ENCODE assay signal across 11 cellular contexts in the genomic region with DNA sequence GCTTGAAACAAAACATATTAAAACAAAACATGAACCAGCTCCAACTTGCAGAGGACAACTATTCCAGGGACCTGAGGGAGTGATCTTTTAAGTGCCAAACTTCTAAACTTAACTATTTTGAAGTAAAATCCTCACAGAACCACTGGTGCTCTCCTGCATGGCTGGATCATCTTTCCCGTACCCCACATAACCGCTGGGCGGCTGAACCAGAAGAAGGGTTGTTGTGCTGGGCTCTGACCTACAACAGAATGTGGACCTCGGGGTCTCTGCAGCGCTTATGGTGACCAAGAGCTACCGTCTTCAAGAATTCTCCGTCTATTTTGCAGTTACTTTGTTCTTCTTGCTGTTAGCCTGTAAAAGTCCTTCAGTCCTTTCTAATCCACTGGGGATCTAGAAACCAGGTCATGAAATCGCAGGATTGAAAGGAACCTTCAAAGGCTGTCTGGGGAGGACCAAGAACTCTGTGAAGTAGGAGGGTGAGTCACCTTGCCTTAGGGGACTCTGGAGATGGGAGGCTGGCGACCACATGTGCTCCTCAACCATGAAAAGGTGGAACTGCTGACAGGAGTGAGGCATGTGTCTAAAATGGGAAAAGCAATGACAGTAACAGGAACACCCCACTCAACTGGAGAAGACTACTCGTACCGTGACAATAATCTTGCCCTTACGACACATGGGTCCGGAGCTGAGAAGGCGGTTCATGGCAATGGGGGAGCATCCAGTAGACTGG. TPM values are rescaled to one million over a fixed set of nuclear protein-coding genes. Genes with fewer than 3 reads are reported as not detected.
DNase-seq lines count a peak whose midpoint lies in the region; ATAC-seq and TF ChIP-seq lines count a peak whose summit lies in the region.
"Had no signal": no experiment of that assay in that cellular context is flagged by ENCODE, and none has a peak within 500 bp of the region (broad histone marks: within the 10 kb centered on the region; RNA-seq: fewer than 3 reads in every experiment).

No MANE protein-coding gene starts in this region.

- H3K9me3 ChIP-seq in SK-N-SH (no peaks in the 10 kb centered on the region), esophagus muscularis mucosa (no peaks in the 10 kb centered on the region)

- no peak for TF ChIP-seq POLR2A in esophagus muscularis mucosa (IDR thresholded peaks at IDR 0.05; ENCODE audit: low read depth)

- H3K27me3 ChIP-seq in SK-N-SH (ENCODE audit: insufficient read depth) (no peaks in the 10 kb centered on the region), esophagus muscularis mucosa (no peaks in the 10 kb centered on the region)

- 92% methylated on average over 14 of the region's 14 CpGs for WGBS in SK-N-SH (ENCODE audit: low lambda C conversion rate)
- WGBS in esophagus muscularis mucosa = 81% methylated on average over 14 of the region's 14 CpGs

- ATAC-seq in SK-N-SH treated with all-trans-retinoic acid at 6 μM for 48 hours (no peak), GM21717 (IDR thresholded peaks at IDR 0.05; ENCODE audit: unreplicated experiment) (no peak)

- TF ChIP-seq EP300 in SK-N-SH (IDR thresholded peaks at IDR 0.05; ENCODE audit: borderline replicate concordance in 1 of 2, low read depth in 1 of 2, low read length in 1 of 2) = no peak
- TF ChIP-seq EP300 in esophagus muscularis mucosa (IDR thresholded peaks at IDR 0.05) = no peak

- no peak for TF ChIP-seq RAD21 in SK-N-SH (IDR thresholded peaks at IDR 0.05; ENCODE audit: low read length)

- peaks cover 30 to 43% of the 10 kb centered on the region in 2 experiments for H3K36me3 ChIP-seq in SK-N-SH (replicated peaks in 1 of 2; ENCODE audit: control insufficient read depth in 1 of 2, insufficient read depth in 2 of 2, low read length in 1 of 2)
- peaks cover 25 to 53% (median 42%) of the 10 kb centered on the region in 4 donors for H3K36me3 ChIP-seq in esophagus muscularis mucosa

- H3K9me3 Mint-ChIP-seq in endothelial cell (ENCODE audit: unreplicated experiment) (no peaks in the 10 kb centered on the region), osteocyte (ENCODE audit: unreplicated experiment) (no peaks in the 10 kb centered on the region)

- H2AFZ ChIP-seq in SK-N-SH (ENCODE audit: low read depth) = no peak overlapping the region

- no peak overlapping the region for H3K27ac Mint-ChIP-seq in endothelial cell (ENCODE audit: unreplicated experiment)
- peak overlapping the region; percentile 69 for H3K27ac Mint-ChIP-seq in osteocyte (ENCODE audit: unreplicated experiment)

- peak overlapping the region; percentile 38 for H3K4me3 Mint-ChIP-seq in endothelial cell (ENCODE audit: unreplicated experiment)
- peak overlapping the region; percentile 36 for H3K4me3 Mint-ChIP-seq in osteocyte (ENCODE audit: unreplicated experiment)

- intact Hi-C loops in esophagus muscularis mucosa (cut with DNase I) = no loop called here

- H3K36me3 Mint-ChIP-seq in endothelial cell (ENCODE audit: low read depth, unreplicated experiment) (peaks cover 23% of the 10 kb centered on the region), osteocyte (ENCODE audit: unreplicated experiment) (peaks cover 24% of the 10 kb centered on the region)

- no peaks in the 10 kb centered on the region for H3K9me2 ChIP-seq in SK-N-SH

- CTCF ChIA-PET in SK-N-SH (lab: Yijun Ruan, JAX) = interaction anchor here (1.6 to 2.0 kb wide), 2 partner anchors 11 to 47 kb away, joined by 7 to 8 read pairs; a partner anchor contains a TSS

- H3K79me2 ChIP-seq in SK-N-SH (ENCODE audit: insufficient read depth) = peaks cover 96% of the 10 kb centered on the region

- H3K4me3 ChIP-seq in SK-N-SH (ENCODE audit: low read depth in 2 of 2, low read length in 1 of 2) = no peak overlapping the region
- no peak overlapping the region for H3K4me3 ChIP-seq in esophagus muscularis mucosa

- no peak for DNase-seq in SK-N-SH
- peak; percentile 21 for DNase-seq in NCI-H226
- DNase-seq in endothelial cell (ENCODE audit: low spot score) = no peak
- DNase-seq in osteocyte (ENCODE audit: extremely low spot score, unreplicated experiment) = peak; percentile 70
- no peak for DNase-seq in esophagus muscularis mucosa (ENCODE audit: extremely low spot score)
- no peak for DNase-seq in occipital lobe (lab: John Stamatoyannopoulos, UW)
- DNase-seq: 8988T; caudate nucleus; stimulated activated CD4-positive, alpha-beta T cell treated with anti-CD3 and anti-CD28 coated beads, Interleukin-1b, Interleukin-23, amount 100 ng/mL, for 48 hours had no signal

- peaks cover 17% of the 10 kb centered on the region for H3K4me1 Mint-ChIP-seq in endothelial cell (ENCODE audit: unreplicated experiment)
- H3K4me1 Mint-ChIP-seq in osteocyte (ENCODE audit: unreplicated experiment) = peaks cover 42% of the 10 kb centered on the region

- H3K4me1 ChIP-seq in SK-N-SH (ENCODE audit: control insufficient read depth in 1 of 2, insufficient read depth in 2 of 2, low read depth in 1 of 2, low read length in 1 of 2) (peaks cover 19 to 36% of the 10 kb centered on the region in 2 experiments; a peak in 3 of 4 replicates), esophagus muscularis mucosa (peaks cover 33 to 53% (median 46%) of the 10 kb centered on the region in 4 donors)

- TF ChIP-seq CTCF in SK-N-SH (IDR thresholded peaks at IDR 0.05) = no peak
- no peak for TF ChIP-seq CTCF in endothelial cell (IDR thresholded peaks at IDR 0.05; ENCODE audit: unreplicated experiment)
- TF ChIP-seq CTCF in osteocyte (IDR thresholded peaks at IDR 0.05) = no peak
- no peak for TF ChIP-seq CTCF in esophagus muscularis mucosa (IDR thresholded peaks at IDR 0.05)

- H3F3A ChIP-seq in SK-N-SH (replicated peaks; ENCODE audit: insufficient read depth) = peaks cover 6% of the 10 kb centered on the region

- no peak overlapping the region for H3K9ac ChIP-seq in SK-N-SH

- POLR2A ChIA-PET in SK-N-SH (lab: Yijun Ruan, JAX) = no interaction called here

- H4K20me1 ChIP-seq in SK-N-SH (ENCODE audit: insufficient read depth) = peaks cover 77% of the 10 kb centered on the region

- 0 out of 2 replicates have a peak overlapping the region, but pooled peaks have one; percentile 93 for H3K4me2 ChIP-seq in SK-N-SH

- peaks cover 5% of the 10 kb centered on the region for H3K27me3 Mint-ChIP-seq in endothelial cell (ENCODE audit: unreplicated experiment)
- no peaks in the 10 kb centered on the region for H3K27me3 Mint-ChIP-seq in osteocyte (ENCODE audit: unreplicated experiment)

- H3K27ac ChIP-seq in SK-N-SH (ENCODE audit: low read depth in 2 of 2, low read length in 1 of 2) (no peak overlapping the region; a peak in 2 of 4 replicates), esophagus muscularis mucosa (replicated peaks in 1 of 4) (no peak overlapping the region)

TF ChIP-seq in SK-N-SH, 30 proteins besides CTCF, POLR2A, EP300 and RAD21 (continues in another document):
- TF ChIP-seq GABPA (IDR thresholded peaks at IDR 0.05; ENCODE audit: low read depth) = no peak
- TF ChIP-seq, protein P1, sequence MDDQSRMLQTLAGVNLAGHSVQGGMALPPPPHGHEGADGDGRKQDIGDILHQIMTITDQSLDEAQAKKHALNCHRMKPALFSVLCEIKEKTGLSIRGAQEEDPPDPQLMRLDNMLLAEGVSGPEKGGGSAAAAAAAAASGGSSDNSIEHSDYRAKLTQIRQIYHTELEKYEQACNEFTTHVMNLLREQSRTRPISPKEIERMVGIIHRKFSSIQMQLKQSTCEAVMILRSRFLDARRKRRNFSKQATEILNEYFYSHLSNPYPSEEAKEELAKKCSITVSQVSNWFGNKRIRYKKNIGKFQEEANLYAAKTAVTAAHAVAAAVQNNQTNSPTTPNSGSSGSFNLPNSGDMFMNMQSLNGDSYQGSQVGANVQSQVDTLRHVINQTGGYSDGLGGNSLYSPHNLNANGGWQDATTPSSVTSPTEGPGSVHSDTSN (IDR thresholded peaks at IDR 0.05) = no peak
- no peak for TF ChIP-seq RCOR1 (IDR thresholded peaks at IDR 0.05; ENCODE audit: low read length)

TF ChIP-seq in SK-N-SH treated with all-trans-retinoic acid at 6 μM for 48 hours, 23 proteins besides CTCF, POLR2A, EP300 and RAD21 (continues in another document):
- TF ChIP-seq TCF4 (CRISPR knock-in tag; IDR thresholded peaks at IDR 0.05; ENCODE audit: borderline replicate concordance) = no peak
- no peak for TF ChIP-seq TOX (CRISPR knock-in tag; IDR thresholded peaks at IDR 0.05; ENCODE audit: borderline replicate concordance)
- TF ChIP-seq ZNF70 (CRISPR knock-in tag; IDR thresholded peaks at IDR 0.05) = no peak
- TF ChIP-seq, protein P2, sequence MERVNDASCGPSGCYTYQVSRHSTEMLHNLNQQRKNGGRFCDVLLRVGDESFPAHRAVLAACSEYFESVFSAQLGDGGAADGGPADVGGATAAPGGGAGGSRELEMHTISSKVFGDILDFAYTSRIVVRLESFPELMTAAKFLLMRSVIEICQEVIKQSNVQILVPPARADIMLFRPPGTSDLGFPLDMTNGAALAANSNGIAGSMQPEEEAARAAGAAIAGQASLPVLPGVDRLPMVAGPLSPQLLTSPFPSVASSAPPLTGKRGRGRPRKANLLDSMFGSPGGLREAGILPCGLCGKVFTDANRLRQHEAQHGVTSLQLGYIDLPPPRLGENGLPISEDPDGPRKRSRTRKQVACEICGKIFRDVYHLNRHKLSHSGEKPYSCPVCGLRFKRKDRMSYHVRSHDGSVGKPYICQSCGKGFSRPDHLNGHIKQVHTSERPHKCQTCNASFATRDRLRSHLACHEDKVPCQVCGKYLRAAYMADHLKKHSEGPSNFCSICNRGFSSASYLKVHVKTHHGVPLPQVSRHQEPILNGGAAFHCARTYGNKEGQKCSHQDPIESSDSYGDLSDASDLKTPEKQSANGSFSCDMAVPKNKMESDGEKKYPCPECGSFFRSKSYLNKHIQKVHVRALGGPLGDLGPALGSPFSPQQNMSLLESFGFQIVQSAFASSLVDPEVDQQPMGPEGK (CRISPR knock-in tag; IDR thresholded peaks at IDR 0.05; ENCODE audit: borderline replicate concordance) = no peak
- no peak for TF ChIP-seq RARB (CRISPR knock-in tag; IDR thresholded peaks at IDR 0.05)
- TF ChIP-seq PPARA (CRISPR knock-in tag; IDR thresholded peaks at IDR 0.05; ENCODE audit: borderline replicate concordance) = no peak
- TF ChIP-seq CSDC2 (CRISPR knock-in tag; IDR thresholded peaks at IDR 0.05) = no peak
- TF ChIP-seq ARNTL (CRISPR knock-in tag; IDR thresholded peaks at IDR 0.05; ENCODE audit: borderline replicate concordance, low read depth) = no peak
- no peak for TF ChIP-seq SNAI2 (CRISPR knock-in tag; IDR thresholded peaks at IDR 0.05)

RNA-seq across cellular contexts. Expression of a gene that starts 46.6 kb away (rescaled TPM):
- polyA plus RNA-seq in SK-N-SH (2012; rRNA removed) = 211 and 263 TPM in 2 replicates
- 190 and 208 TPM in 2 replicates for polyA plus RNA-seq in SK-N-SH (2012; cell fraction: cytosol; rRNA removed)
- 430 and 440 TPM in 2 replicates for polyA plus RNA-seq in SK-N-SH (2012; cell fraction: nucleus; rRNA removed)
- 364 TPM for total RNA-seq in endothelial cell (ENCODE audit: unreplicated experiment)
- total RNA-seq in osteocyte = 839 and 856 TPM in 2 replicates
- 100 to 1,000 TPM; 263 to 479 (median 304) TPM for total RNA-seq in esophagus muscularis mucosa
- total RNA-seq in occipital lobe = 138 TPM

RNA-seq across cellular contexts. Expression of a gene that starts 46.8 kb away (rescaled TPM):
- polyA plus RNA-seq in SK-N-SH (2012; rRNA removed) = 226 and 330 TPM in 2 replicates
- 307 and 361 TPM in 2 replicates for polyA plus RNA-seq in SK-N-SH (2012; cell fraction: cytosol; rRNA removed)
- 212 and 449 TPM in 2 replicates for polyA plus RNA-seq in SK-N-SH (2012; cell fraction: nucleus; rRNA removed)
- 487 TPM for total RNA-seq in endothelial cell (ENCODE audit: unreplicated experiment)
- 547 and 557 TPM in 2 replicates for total RNA-seq in osteocyte
- total RNA-seq in esophagus muscularis mucosa = 100 to 1,000 TPM; 272 to 335 (median 284) TPM
- total RNA-seq in occipital lobe = 266 TPM

Comparison
In these comparisons a context has a peak if more than half of its experiments do, and no peak if none do; other contexts are left out.
1. DNase-seq: peak in NCI-H226 (single experiment) and osteocyte (single experiment); none in SK-N-SH (single experiment), endothelial cell (single experiment), esophagus muscularis mucosa (single experiment) and occipital lobe (single experiment).